2 cellular contexts compared by ENCODE assay signal in genomic region chr1:2896824-2897223, GRCh38.
A peak's percentile ranks its signal among the peaks of the same experiment; 100 is the strongest.
TF ChIP-seq lines count a peak whose summit lies in the region.

No MANE protein-coding gene starts in this region.

TF ChIP-seq in IMR-90, 13 proteins besides CTCF, POLR2A, EP300 and RAD21:
- no peak for TF ChIP-seq RCOR1 (IDR thresholded peaks at IDR 0.05; ENCODE audit: insufficient replicate concordance, low read length)
- no peak for TF ChIP-seq SMC3 (IDR thresholded peaks at IDR 0.05; ENCODE audit: low read depth, low read length)
- TF ChIP-seq MAZ (IDR thresholded peaks at IDR 0.05; ENCODE audit: borderline replicate concordance, low read depth, low read length): no peak
- TF ChIP-seq BHLHE40 (IDR thresholded peaks at IDR 0.05; ENCODE audit: low read depth, low read length): no peak
- TF ChIP-seq MAFK (IDR thresholded peaks at IDR 0.05; ENCODE audit: low read depth, low read length): no peak
- no peak for TF ChIP-seq NFE2L2 (IDR thresholded peaks at IDR 0.05; ENCODE audit: low read depth, low read length)
- no peak for TF ChIP-seq CEBPB (IDR thresholded peaks at IDR 0.05; ENCODE audit: low read depth, low read length)
- no peak for TF ChIP-seq CHD1 (IDR thresholded peaks at IDR 0.05; ENCODE audit: low read depth, low read length)
- no peak for TF ChIP-seq FOS (IDR thresholded peaks at IDR 0.05; ENCODE audit: low read depth, low read length)
- no peak for TF ChIP-seq ELK1 (IDR thresholded peaks at IDR 0.05; ENCODE audit: borderline replicate concordance, low read depth, low read length)
- no peak for TF ChIP-seq USF2 (IDR thresholded peaks at IDR 0.05; ENCODE audit: low read depth, low read length)
- TF ChIP-seq MXI1 (IDR thresholded peaks at IDR 0.05; ENCODE audit: borderline replicate concordance, low read depth, low read length): no peak

TF ChIP-seq in H1, 55 proteins besides CTCF, POLR2A, EP300 and RAD21:
- no peak for TF ChIP-seq JUN (IDR thresholded peaks at IDR 0.05; ENCODE audit: low read depth, low read length)
- TF ChIP-seq CBX5 (IDR thresholded peaks at IDR 0.05; ENCODE audit: low read depth, low read length): 0 out of 2 replicates have a peak, but pooled peaks have one; percentile 30
- TF ChIP-seq ZNF274 (IDR thresholded peaks at IDR 0.05; ENCODE audit: borderline replicate concordance, extremely low read depth, low read length): no peak
